ENCODE assay signal across 8 cellular contexts in genomic region chr11:110711776-110712642, GRCh38. TPM values are rescaled to one million over a fixed set of nuclear protein-coding genes. Genes with fewer than 3 reads are reported as not detected.
A peak's percentile ranks its signal among the peaks of the same experiment; 100 is the strongest.
DNase-seq lines count a peak whose midpoint lies in the region; ATAC-seq and TF ChIP-seq lines count a peak whose summit lies in the region.

ARHGAP20 (minus strand) TSS chr11:110712437; CDS start chr11:110712231, 206 bp downstream.

- H3K27me3 Mint-ChIP-seq in natural killer cell (ENCODE audit: low read depth in 2 of 2): peaks cover 48 to 65% of the 10 kb centered on the region in 2 donors

- H3K4me1 ChIP-seq in tibial artery: peaks cover 0 to 31% (median 20%) of the 10 kb centered on the region in 4 donors

- H3K4me3 Mint-ChIP-seq in natural killer cell: peak within 1 kb of the TSS; percentile 68

- no peak within 1 kb of the TSS for H3K27ac Mint-ChIP-seq in natural killer cell

- in situ Hi-C loops in GM18951 (cut with MboI; ENCODE audit: low sequenced_read_pairs, unreplicated experiment): no loop called here

- H3K4me1 Mint-ChIP-seq in natural killer cell: peaks cover 12% of the 10 kb centered on the region in 2 donors

- H3K9me3 Mint-ChIP-seq in natural killer cell: peaks cover 2 to 6% of the 10 kb centered on the region in 2 donors

- no peaks in the 10 kb centered on the region for H3K9me3 ChIP-seq in tibial artery

- peak within 1 kb of the TSS; percentile 66 to 68 for H3K27ac ChIP-seq in tibial artery

- peak within 1 kb of the TSS; percentile 52 for H3K4me3 ChIP-seq in AG10803 (ENCODE audit: low read length)
- peak within 1 kb of the TSS; percentile 71 to 76 for H3K4me3 ChIP-seq in foreskin fibroblast (ENCODE audit: low read depth in 1 of 2, low read length in 2 of 2)
- peak within 1 kb of the TSS; percentile 60 to 67 for H3K4me3 ChIP-seq in tibial artery

- peaks cover 22% of the 10 kb centered on the region for H3K36me3 Mint-ChIP-seq in natural killer cell

- ATAC-seq in HG03103 (IDR thresholded peaks at IDR 0.05; ENCODE audit: low read depth, unreplicated experiment): peak; percentile 79
- peak; percentile 61 to 82 (median 63) for ATAC-seq in natural killer cell

- peak; percentile 24 for TF ChIP-seq POLR2A in GM18951 (IDR thresholded peaks at IDR 0.05; ENCODE audit: extremely low read depth, insufficient read depth, insufficient read length)

- no peaks in the 10 kb centered on the region for H3K36me3 ChIP-seq in tibial artery

- DNase-seq in AG10803 (ENCODE audit: low read depth): peak; percentile 33
- DNase-seq in NCI-H510A (lab: John Stamatoyannopoulos, UW): peak; percentile 65
- peak; percentile 33 for DNase-seq in activated T-cell treated with anti-CD3 and anti-CD28 coated beads, Interleukin-2, amount 50 U/mL, for 1 hour
- DNase-seq in foreskin fibroblast: peak; percentile 76 to 90
- DNase-seq in natural killer cell: no peak
- DNase-seq in tibial artery: peak; percentile 69 to 83

- no peaks in the 10 kb centered on the region for H3K27me3 ChIP-seq in tibial artery

- intact Hi-C loops in natural killer cell (cut with micrococcal nuclease): no loop called here
- intact Hi-C loops in tibial artery (cut with DNase I; ENCODE audit: low total_unique reads): loop anchor here (5.0 kb wide), 1 partner anchor 515 kb away; no protein-coding TSS in a partner anchor

- TF ChIP-seq CTCF in AG10803 (conservative IDR thresholded peaks at IDR 0.05; ENCODE audit: low read length) (no peak), foreskin fibroblast (IDR thresholded peaks at IDR 0.05; ENCODE audit: low read depth, low read length) (no peak), natural killer cell (IDR thresholded peaks at IDR 0.05) (no peak), tibial artery (IDR thresholded peaks at IDR 0.05) (no peak)

RNA-seq across cellular contexts. Expression of gene ARHGAP20, which starts in this region (rescaled TPM):
- total RNA-seq in natural killer cell: not detected

Comparison
In these comparisons a context has a peak if more than half of its experiments do, and no peak if none do; other contexts are left out.
1. Peak in ATAC-seq in natural killer cell; RNA of the gene not detected or under 1 TPM.